ENCODE assay signal across 9 cellular contexts in genomic region chr1:164560076-164560475, GRCh38. TPM values are rescaled to one million over a fixed set of nuclear protein-coding genes. Genes with fewer than 3 reads are reported as not detected.
A peak's percentile ranks its signal among the peaks of the same experiment; 100 is the strongest.
DNase-seq lines count a peak whose midpoint lies in the region; ATAC-seq and TF ChIP-seq lines count a peak whose summit lies in the region.
"Had no signal": no experiment of that assay in that cellular context is flagged by ENCODE, and none has a peak within 500 bp of the region (broad histone marks: within the 10 kb centered on the region; RNA-seq: fewer than 3 reads in every experiment).

No MANE protein-coding gene starts in this region.

- H3K9ac ChIP-seq in fibroblast of lung (ENCODE audit: insufficient read depth, low read length): peak overlapping the region; percentile 21

- H3K27me3 ChIP-seq in Panc1 (ENCODE audit: control insufficient read depth, insufficient read depth, low read length): peaks cover 12% of the 10 kb centered on the region
- no peaks in the 10 kb centered on the region for H3K27me3 ChIP-seq in fibroblast of lung (ENCODE audit: control insufficient read depth, insufficient read depth, low read length)
- no peaks in the 10 kb centered on the region for H3K27me3 ChIP-seq in prostate gland (replicated peaks; ENCODE audit: insufficient read depth)

- DNase-seq in Panc1 (ENCODE audit: low read depth, low spot score): no peak
- DNase-seq in fibroblast of lung (ENCODE audit: low read depth in 2 of 2): peak; percentile 32 to 48
- no peak for DNase-seq in prostate gland (ENCODE audit: low spot score)
- no peak for DNase-seq in SW480 (ENCODE audit: low spot score)

- TF ChIP-seq CTCF in Panc1 (IDR thresholded peaks at IDR 0.05) (no peak), fibroblast of lung (conservative IDR thresholded peaks at IDR 0.05 in 1 of 2, IDR thresholded peaks at IDR 0.05 in 1 of 2; ENCODE audit: low read depth in 1 of 2, low read length in 2 of 2) (no peak), prostate gland (IDR thresholded peaks at IDR 0.05) (no peak)

- peak overlapping the region; percentile 57 for H3K4me2 ChIP-seq in fibroblast of lung (ENCODE audit: extremely low read depth, insufficient read depth, low read length)

- H3K9me3 ChIP-seq in Panc1 (ENCODE audit: control insufficient read depth, insufficient read depth, low read depth, low read length) (no peaks in the 10 kb centered on the region), fibroblast of lung (ENCODE audit: control insufficient read depth, insufficient read depth, low read depth, low read length) (no peaks in the 10 kb centered on the region), prostate gland (no peaks in the 10 kb centered on the region)

- POLR2A ChIA-PET in Panc1 (lab: Charles Lee): no interaction called here

- H3K4me3 ChIP-seq in GM08714 (ENCODE audit: low read length) (peak overlapping the region; percentile 65; the same call in 1 of the 2 replicates), Panc1 (ENCODE audit: low read depth in 2 of 2, low read length in 2 of 2) (peak overlapping the region; percentile 48), fibroblast of lung (replicated peaks in 1 of 4; ENCODE audit: control extremely low read depth in 1 of 4, insufficient read depth in 1 of 4, low read depth in 3 of 4, low read length in 4 of 4) (peak overlapping the region; percentile 61 to 95 (median 71)), prostate gland (peak overlapping the region; percentile 66 to 70)
- H3K4me3 ChIP-seq: K562 had no signal

- no peaks in the 10 kb centered on the region for H4K20me1 ChIP-seq in fibroblast of lung (ENCODE audit: control insufficient read depth, extremely low read depth, insufficient read depth, low read length)

- peaks cover 50% of the 10 kb centered on the region for H3K79me2 ChIP-seq in fibroblast of lung (ENCODE audit: control insufficient read depth, insufficient read depth, low read length)

- no peak for TF ChIP-seq POLR2A in prostate gland (IDR thresholded peaks at IDR 0.05)

- CTCF ChIA-PET in Panc1 (lab: Charles Lee): no interaction called here

- no peak overlapping the region for H2AFZ ChIP-seq in fibroblast of lung (ENCODE audit: low read length)

- in situ Hi-C loops in Panc1 (cut with HindIII; ENCODE audit: low pct_unique_long_range_greater_than_20kb, low sequenced_read_pairs): no loop called here

- H3K27ac ChIP-seq in Panc1 (ENCODE audit: low read length) (no peak overlapping the region), fibroblast of lung (ENCODE audit: insufficient read depth, low read length) (peak overlapping the region; percentile 55), prostate gland (peak overlapping the region; percentile 87 to 90)

- under 1% methylated on average over 11 of the region's 11 CpGs for WGBS in prostate gland

- BruUV-seq in Panc1 (replicated peaks; lab: Mats Ljungman, UMichigan): no TSS peak

- no peaks in the 10 kb centered on the region; the same call in 1 of the 2 replicates for H3K36me3 ChIP-seq in Panc1 (ENCODE audit: control insufficient read depth, insufficient read depth, low read length)
- H3K36me3 ChIP-seq in fibroblast of lung (ENCODE audit: control insufficient read depth, insufficient read depth, low read length): no peaks in the 10 kb centered on the region
- H3K36me3 ChIP-seq in prostate gland: no peaks in the 10 kb centered on the region

- intact Hi-C loops in Panc1 (cut with micrococcal nuclease; ENCODE audit: unreplicated experiment) (no loop called here), prostate gland (cut with DNase I) (loop anchor here (5.0 kb wide), 2 partner anchors 52 to 227 kb away; no protein-coding TSS in a partner anchor)

- peaks cover 6% of the 10 kb centered on the region; the same call in 1 of the 2 replicates for H3K4me1 ChIP-seq in Panc1 (ENCODE audit: control insufficient read depth, insufficient read depth, low read length)
- no peaks in the 10 kb centered on the region for H3K4me1 ChIP-seq in fibroblast of lung (ENCODE audit: control insufficient read depth, extremely low read depth, insufficient read depth, low read length)
- no peaks in the 10 kb centered on the region for H3K4me1 ChIP-seq in prostate gland (replicated peaks)

- ATAC-seq in Panc1 (no peak), HG03354 (IDR thresholded peaks at IDR 0.05; ENCODE audit: poor library complexity, severe bottlenecking, unreplicated experiment) (no peak), GM18520 (IDR thresholded peaks at IDR 0.05; ENCODE audit: unreplicated experiment) (no peak), GM21528 (IDR thresholded peaks at IDR 0.05; ENCODE audit: low FRiP score, unreplicated experiment) (no peak)
- ATAC-seq: K562 had no signal

RNA-seq across cellular contexts. Expression of gene PBX1, which starts 1.1 kb away (rescaled TPM):
- total RNA-seq in Panc1 (2021; ENCODE audit: unreplicated experiment) (2.0 TPM), fibroblast of lung (39.8 and 46.7 TPM in 2 replicates), prostate gland (10 to 100 TPM; 50.2 to 60.4 TPM)
- polyA plus RNA-seq in Panc1 (2012; ENCODE audit: insufficient read length): 0.59 TPM
- 43.1 and 47.2 TPM in 2 replicates for polyA plus RNA-seq in fibroblast of lung
- 31.1 and 38.6 TPM in 2 replicates for polyA plus RNA-seq in fibroblast of lung (2012)
- 103 and 112 TPM in 2 replicates for polyA minus RNA-seq in fibroblast of lung (ENCODE audit: low replicate concordance)

Comparison
In these comparisons a context has a peak if more than half of its experiments do, and no peak if none do; other contexts are left out.
1. DNase-seq: peak in fibroblast of lung (2 of 2); none in Panc1 (single experiment), prostate gland (single experiment) and SW480 (single experiment).
2. RNA of gene PBX1, which starts 1.1 kb away (total RNA-seq): 50.2 to 60.4 TPM in prostate gland and 39.8 to 46.7 TPM in fibroblast of lung; 2.0 TPM in Panc1 (single experiment); every median in the first group is over 10 times any median in the second.
3. Peak in every context shown above with its lines, with median percentiles within 50 percentile points of each other: H3K4me3 ChIP-seq.